ENCODE assay signal across 8 cellular contexts in genomic region chr21:33931799-33932390, GRCh38. TPM values are rescaled to one million over a fixed set of nuclear protein-coding genes. Genes with fewer than 3 reads are reported as not detected.
A peak's percentile ranks its signal among the peaks of the same experiment; 100 is the strongest.
DNase-seq lines count a peak whose midpoint lies in the region; ATAC-seq, FAIRE-seq and TF ChIP-seq lines count a peak whose summit lies in the region.

No MANE protein-coding gene starts in this region.

- POLR2A ChIA-PET in SK-N-SH (lab: Yijun Ruan, JAX): no interaction called here

- no peak for FAIRE-seq in GM12892 (lab: Jason Lieb, UNC)

- TF ChIP-seq CTCF in SK-N-SH (IDR thresholded peaks at IDR 0.05): no peak
- no peak for TF ChIP-seq CTCF in right atrium auricular region (IDR thresholded peaks at IDR 0.05)
- no peak for TF ChIP-seq CTCF in smooth muscle cell (IDR thresholded peaks at IDR 0.05; ENCODE audit: borderline replicate concordance, insufficient read depth, poor library complexity, severe bottlenecking)

- H4K20me1 ChIP-seq in SK-N-SH (ENCODE audit: insufficient read depth): no peaks in the 10 kb centered on the region
- H4K20me1 ChIP-seq in smooth muscle cell (ENCODE audit: low read depth): no peaks in the 10 kb centered on the region

- DNase-seq in SK-N-SH (no peak), right atrium auricular region (ENCODE audit: low spot score) (no peak), smooth muscle cell (lab: John Stamatoyannopoulos, UW; ENCODE audit: unreplicated experiment) (no peak), GM12892 (ENCODE audit: insufficient read length) (no peak)
- no peak for DNase-seq in activated T-cell treated with anti-CD3 and anti-CD28 coated beads, Interleukin-2, amount 50 U/mL, for 4 hours

- TF ChIP-seq EP300 in SK-N-SH (IDR thresholded peaks at IDR 0.05; ENCODE audit: borderline replicate concordance in 1 of 2, low read depth in 1 of 2, low read length in 1 of 2): no peak

- no peak overlapping the region for H3K4me3 ChIP-seq in SK-N-SH (ENCODE audit: low read depth in 2 of 2, low read length in 1 of 2)
- H3K4me3 ChIP-seq in right atrium auricular region: peak overlapping the region; percentile 23 to 38
- H3K4me3 ChIP-seq in smooth muscle cell: peak overlapping the region; percentile 64

- peak overlapping the region; percentile 60 for H3K4me2 ChIP-seq in SK-N-SH
- H3K4me2 ChIP-seq in smooth muscle cell: peak overlapping the region; percentile 90

- TF ChIP-seq RAD21 in SK-N-SH (IDR thresholded peaks at IDR 0.05; ENCODE audit: low read length): no peak

- H3K27ac ChIP-seq in SK-N-SH (ENCODE audit: low read depth in 2 of 2, low read length in 1 of 2) (no peak overlapping the region), right atrium auricular region (peak overlapping the region; percentile 40 to 48), smooth muscle cell (ENCODE audit: low read depth) (peak overlapping the region; percentile 74)

- peak overlapping the region; percentile 96 for H3K4me3 Mint-ChIP-seq in activated T-cell treated with anti-CD3 and anti-CD28 coated beads, Interleukin-2, amount 50 U/mL, for 4 hours

- no peaks in the 10 kb centered on the region for H3K9me3 Mint-ChIP-seq in activated T-cell treated with anti-CD3 and anti-CD28 coated beads, Interleukin-2, amount 50 U/mL, for 4 hours

- H3K36me3 Mint-ChIP-seq in activated T-cell treated with anti-CD3 and anti-CD28 coated beads, Interleukin-2, amount 50 U/mL, for 4 hours (ENCODE audit: insufficient read depth): peaks cover 5% of the 10 kb centered on the region

- no peaks in the 10 kb centered on the region for H3K9me2 ChIP-seq in SK-N-SH

- no peak for ATAC-seq in SK-N-SH treated with all-trans-retinoic acid at 6 μM for 48 hours
- no peak for ATAC-seq in activated T-cell treated with anti-CD3 and anti-CD28 coated beads, Interleukin-2, amount 50 U/mL, for 4 hours
- ATAC-seq in GM21390 (IDR thresholded peaks at IDR 0.05; ENCODE audit: unreplicated experiment): no peak
- ATAC-seq in GM19395 (IDR thresholded peaks at IDR 0.05; ENCODE audit: unreplicated experiment): no peak

- peaks cover 48% of the 10 kb centered on the region for H3K4me1 Mint-ChIP-seq in activated T-cell treated with anti-CD3 and anti-CD28 coated beads, Interleukin-2, amount 50 U/mL, for 4 hours (ENCODE audit: low read depth)

- no peak overlapping the region for H3K9ac ChIP-seq in SK-N-SH
- peak overlapping the region; percentile 73 for H3K9ac ChIP-seq in smooth muscle cell (ENCODE audit: low read depth)

- H3K36me3 ChIP-seq in SK-N-SH (replicated peaks in 1 of 2; ENCODE audit: control insufficient read depth in 1 of 2, insufficient read depth in 2 of 2, low read length in 1 of 2) (no peaks in the 10 kb centered on the region), right atrium auricular region (no peaks in the 10 kb centered on the region), smooth muscle cell (ENCODE audit: low read depth) (no peaks in the 10 kb centered on the region)

- 92% methylated on average over 10 of the region's 10 CpGs for WGBS in SK-N-SH (ENCODE audit: low lambda C conversion rate)
- 80% methylated on average over 10 of the region's 10 CpGs for WGBS in smooth muscle cell (ENCODE audit: low lambda C conversion rate)

- H2AFZ ChIP-seq in SK-N-SH (ENCODE audit: low read depth): peak overlapping the region; percentile 71
- peak overlapping the region; percentile 94 for H2AFZ ChIP-seq in smooth muscle cell (ENCODE audit: low read depth)

- H3K79me2 ChIP-seq in SK-N-SH (ENCODE audit: insufficient read depth): no peaks in the 10 kb centered on the region
- peaks cover 26% of the 10 kb centered on the region for H3K79me2 ChIP-seq in smooth muscle cell (ENCODE audit: low read depth)

- H3K27me3 Mint-ChIP-seq in activated T-cell treated with anti-CD3 and anti-CD28 coated beads, Interleukin-2, amount 50 U/mL, for 4 hours (ENCODE audit: low read depth): no peaks in the 10 kb centered on the region

- TF ChIP-seq POLR2A in GM12892 (IDR thresholded peaks at IDR 0.05; ENCODE audit: low read depth, low read length): no peak

- H3F3A ChIP-seq in SK-N-SH (replicated peaks; ENCODE audit: insufficient read depth) (no peaks in the 10 kb centered on the region), smooth muscle cell (ENCODE audit: low read depth) (peaks cover 5% of the 10 kb centered on the region)

- no peaks in the 10 kb centered on the region for H3K9me3 ChIP-seq in SK-N-SH
- H3K9me3 ChIP-seq in right atrium auricular region: no peaks in the 10 kb centered on the region
- H3K9me3 ChIP-seq in smooth muscle cell (replicated peaks; ENCODE audit: low read depth): no peaks in the 10 kb centered on the region

- CTCF ChIA-PET in SK-N-SH (lab: Yijun Ruan, JAX): interaction anchor here (0.9 to 3.4 kb wide), 3 partner anchors 8 to 421 kb away, joined by 3 to 34 read pairs (median 4); no protein-coding TSS in a partner anchor

- peaks cover 3 to 6% of the 10 kb centered on the region in 2 experiments; a peak in 2 of 4 replicates for H3K4me1 ChIP-seq in SK-N-SH (ENCODE audit: control insufficient read depth in 1 of 2, insufficient read depth in 2 of 2, low read depth in 1 of 2, low read length in 1 of 2)
- peaks cover 0 to 13% of the 10 kb centered on the region in 2 donors for H3K4me1 ChIP-seq in right atrium auricular region
- peaks cover 17% of the 10 kb centered on the region for H3K4me1 ChIP-seq in smooth muscle cell (ENCODE audit: low read depth)

- H3K27me3 ChIP-seq in SK-N-SH (ENCODE audit: insufficient read depth) (no peaks in the 10 kb centered on the region), right atrium auricular region (no peaks in the 10 kb centered on the region), smooth muscle cell (ENCODE audit: low read depth) (no peaks in the 10 kb centered on the region)

TF ChIP-seq in SK-N-SH, 30 proteins besides CTCF, POLR2A, EP300 and RAD21:
- no peak for TF ChIP-seq JUND (IDR thresholded peaks at IDR 0.05)
- no peak for TF ChIP-seq POLR2AphosphoS5 (IDR thresholded peaks at IDR 0.05; ENCODE audit: low read depth, low read length)
- TF ChIP-seq SIN3A (IDR thresholded peaks at IDR 0.05; ENCODE audit: borderline replicate concordance, low read depth, low read length): no peak
TF ChIP-seq in SK-N-SH: peak in this region for 0.

TF ChIP-seq in SK-N-SH treated with all-trans-retinoic acid at 6 μM for 48 hours, 23 proteins besides CTCF, POLR2A, EP300 and RAD21:
- TF ChIP-seq ISL1 (CRISPR knock-in tag; IDR thresholded peaks at IDR 0.05) (no peak), CREB5 (CRISPR knock-in tag; IDR thresholded peaks at IDR 0.05; ENCODE audit: low read depth) (no peak), TOX (CRISPR knock-in tag; IDR thresholded peaks at IDR 0.05; ENCODE audit: borderline replicate concordance) (no peak), RARB (CRISPR knock-in tag; IDR thresholded peaks at IDR 0.05) (no peak), ZNF8 (CRISPR knock-in tag; IDR thresholded peaks at IDR 0.05) (no peak), ZNF70 (CRISPR knock-in tag; IDR thresholded peaks at IDR 0.05) (no peak), ZC3H10 (CRISPR knock-in tag; IDR thresholded peaks at IDR 0.05) (no peak), ARNTL (CRISPR knock-in tag; IDR thresholded peaks at IDR 0.05; ENCODE audit: borderline replicate concordance, low read depth) (no peak), TCF4 (CRISPR knock-in tag; IDR thresholded peaks at IDR 0.05; ENCODE audit: borderline replicate concordance) (no peak), ZFP30 (CRISPR knock-in tag; IDR thresholded peaks at IDR 0.05) (no peak), CSRNP3 (CRISPR knock-in tag; IDR thresholded peaks at IDR 0.05) (no peak)
TF ChIP-seq in SK-N-SH treated with all-trans-retinoic acid at 6 μM for 48 hours: peak in this region for 0.

RNA-seq across cellular contexts. Expression of gene ATP5PO, which starts 16.3 kb away (rescaled TPM):
- polyA plus RNA-seq in SK-N-SH (2012; rRNA removed): 148 and 167 TPM in 2 replicates
- polyA plus RNA-seq in SK-N-SH (2012; cell fraction: cytosol; rRNA removed): 191 and 217 TPM in 2 replicates
- polyA plus RNA-seq in SK-N-SH (2012; cell fraction: nucleus; rRNA removed): 53.4 and 58.6 TPM in 2 replicates
- total RNA-seq in activated T-cell treated with anti-CD3 and anti-CD28 coated beads, Interleukin-2, amount 50 U/mL, for 4 hours: 100 to 1,000 TPM; 135 to 179 (median 176) TPM
- total RNA-seq in right atrium auricular region: 100 to 1,000 TPM; 593 to 693 TPM
- total RNA-seq in smooth muscle cell: 226 and 269 TPM in 2 replicates
- 363 and 366 TPM in 2 replicates for polyA plus RNA-seq in smooth muscle cell
- polyA plus RNA-seq in GM12892 (2012; ENCODE audit: missing spikeins): 388 TPM

Comparison
In these comparisons a context has a peak if more than half of its experiments do, and no peak if none do; other contexts are left out.
1. H3K27ac ChIP-seq: peak in right atrium auricular region (2 of 2) and smooth muscle cell (single experiment); none in SK-N-SH (0 of 2).
2. H3K4me3 ChIP-seq: peak in right atrium auricular region (2 of 2) and smooth muscle cell (single experiment); none in SK-N-SH (0 of 2).